In genomic region chr1:89847191-89847729, GRCh38 we compare ENCODE assay signal across 15 cellular contexts. TPM values are rescaled to one million over a fixed set of nuclear protein-coding genes. Genes with fewer than 3 reads are reported as not detected.
DNase-seq lines count a peak whose midpoint lies in the region; ATAC-seq and TF ChIP-seq lines count a peak whose summit lies in the region.
"Had no signal": no experiment of that assay in that cellular context is flagged by ENCODE, and none has a peak within 500 bp of the region (broad histone marks: within the 10 kb centered on the region; RNA-seq: fewer than 3 reads in every experiment).

No MANE protein-coding gene starts in this region.

- H3K4me1 Mint-ChIP-seq in activated CD4-positive, alpha-beta T cell treated with anti-CD3 and anti-CD28 coated beads, Interleukin-2, amount 10 ng/mL, durations not matched to agents 24 days and 14 days = peaks cover 50% of the 10 kb centered on the region
- peaks cover 53 to 80% (median 77%) of the 10 kb centered on the region in 7 donors for H3K4me1 Mint-ChIP-seq in naive thymus-derived CD4-positive, alpha-beta T cell
- peaks cover 60% of the 10 kb centered on the region for H3K4me1 Mint-ChIP-seq in HFFc6 (ENCODE audit: low read depth)

- H4K5ac ChIP-seq in IMR-90 (ENCODE audit: low read depth, low read length) = no peak overlapping the region

- CTCF ChIA-PET in IMR-90 (lab: Yijun Ruan, JAX) = no interaction called here
- CTCF ChIA-PET in naive thymus-derived CD4-positive, alpha-beta T cell (lab: Charles Lee) = interaction anchor here (0.6 kb wide), 1 partner anchor 140 kb away, joined by 4 read pairs; no protein-coding TSS in a partner anchor

- H3K18ac ChIP-seq in IMR-90 (ENCODE audit: low read depth, low read length) = no peak overlapping the region; the same call in 1 of the 2 replicates

- peaks cover 11% of the 10 kb centered on the region; the same call in 1 of the 2 replicates for H3F3A ChIP-seq in SU-DHL-6 (ENCODE audit: insufficient read depth)

- H3K4me2 ChIP-seq in IMR-90 (ENCODE audit: low read depth, low read length) (no peak overlapping the region), SU-DHL-6 (ENCODE audit: low read depth, low read length, poor library complexity, severe bottlenecking) (peak overlapping the region; percentile 15)

- no peak overlapping the region for H2BK20ac ChIP-seq in IMR-90 (ENCODE audit: low read depth, low read length)

- no TSS peak for BruUV-seq in IMR-90 (replicated peaks; lab: Mats Ljungman, UMichigan)

- H2BK5ac ChIP-seq in IMR-90 (ENCODE audit: low read depth, low read length, poor library complexity, severe bottlenecking) = no peak overlapping the region

- H3K36me3 Mint-ChIP-seq in activated CD4-positive, alpha-beta T cell treated with anti-CD3 and anti-CD28 coated beads, Interleukin-2, amount 10 ng/mL, durations not matched to agents 24 days and 14 days (ENCODE audit: low read depth) = peaks cover 52% of the 10 kb centered on the region
- peaks cover 0 to 28% (median 12%) of the 10 kb centered on the region in 5 donors for H3K36me3 Mint-ChIP-seq in naive thymus-derived CD4-positive, alpha-beta T cell
- peaks cover 26% of the 10 kb centered on the region; the same call in 1 of the 2 replicates for H3K36me3 Mint-ChIP-seq in HFFc6 (ENCODE audit: low read depth)
- H3K36me3 Mint-ChIP-seq: natural killer cell had no signal

- in situ Hi-C loops in IMR-90 (cut with MboI; ENCODE audit: low sequenced_read_pairs) = no loop called here

- no peak overlapping the region for H4K91ac ChIP-seq in IMR-90 (ENCODE audit: insufficient read depth, low read depth, low read length)

- H3K14ac ChIP-seq in IMR-90 (replicated peaks; ENCODE audit: low read depth, low read length) = 0 out of 2 replicates have a peak overlapping the region, but pooled peaks have one; percentile 37

- ATAC-seq in IMR-90 (ENCODE audit: low read depth) (no peak), HG03342 (IDR thresholded peaks at IDR 0.05; ENCODE audit: unreplicated experiment) (no peak)
- ATAC-seq in naive thymus-derived CD4-positive, alpha-beta T cell = no peak
- ATAC-seq: left ventricle myocardium superior, natural killer cell had no signal

- no peak overlapping the region for H2AK9ac ChIP-seq in IMR-90 (replicated peaks; ENCODE audit: low read depth, low read length, poor library complexity)

- peak overlapping the region; percentile 59; the same call in 1 of the 2 replicates for H3K23ac ChIP-seq in IMR-90 (ENCODE audit: low read depth, low read length)

- H3K27me3 Mint-ChIP-seq in activated CD4-positive, alpha-beta T cell treated with anti-CD3 and anti-CD28 coated beads, Interleukin-2, amount 10 ng/mL, durations not matched to agents 24 days and 14 days = no peaks in the 10 kb centered on the region
- no peaks in the 10 kb centered on the region for H3K27me3 Mint-ChIP-seq in naive thymus-derived CD4-positive, alpha-beta T cell
- no peaks in the 10 kb centered on the region for H3K27me3 Mint-ChIP-seq in HFFc6 (ENCODE audit: insufficient read depth)

- TF ChIP-seq RAD21 in IMR-90 (IDR thresholded peaks at IDR 0.05; ENCODE audit: low read length) = no peak

- 0 out of 2 replicates have a peak, but pooled peaks cover 2% of the 10 kb centered on the region for H3K9me1 ChIP-seq in IMR-90 (ENCODE audit: insufficient read depth, low read length)

- H3K27ac Mint-ChIP-seq in activated CD4-positive, alpha-beta T cell treated with anti-CD3 and anti-CD28 coated beads, Interleukin-2, amount 10 ng/mL, durations not matched to agents 24 days and 14 days = peak overlapping the region; percentile 7
- peak overlapping the region; percentile 67 to 98 (median 94) for H3K27ac Mint-ChIP-seq in naive thymus-derived CD4-positive, alpha-beta T cell
- H3K27ac Mint-ChIP-seq in HFFc6 = no peak overlapping the region

- dilution Hi-C loops in IMR-90 (cut with HindIII; ENCODE audit: low sequenced_read_pairs, unreplicated experiment) = no loop called here

- H4K8ac ChIP-seq in IMR-90 (ENCODE audit: low read depth in 2 of 2, low read length in 2 of 2) = 0 out of 4 replicates have a peak overlapping the region, but pooled peaks of 1 of the 2 experiments have one; percentile 4

- POLR2A ChIA-PET in IMR-90 (lab: Charles Lee; ENCODE audit: unreplicated experiment) = no interaction called here
- POLR2A ChIA-PET in naive thymus-derived CD4-positive, alpha-beta T cell (lab: Charles Lee) = interaction anchor here (0.6 to 3.6 kb wide), 5 partner anchors 11 to 239 kb away, joined by 3 to 18 read pairs (median 5); partner anchors contain the start of gene LRRC8D

- no peak overlapping the region for H3K56ac ChIP-seq in IMR-90 (ENCODE audit: extremely low read depth, insufficient read depth, low read length)

- no peaks in the 10 kb centered on the region for H3K9me3 ChIP-seq in IMR-90 (ENCODE audit: control insufficient read depth, insufficient read depth, low read length)
- H3K9me3 ChIP-seq in SU-DHL-6 (ENCODE audit: insufficient read depth, low read length) = no peaks in the 10 kb centered on the region
- H3K9me3 ChIP-seq in naive thymus-derived CD4-positive, alpha-beta T cell (ENCODE audit: control insufficient read depth in 2 of 3, low read length in 3 of 3) = no peaks in the 10 kb centered on the region
- H3K9me3 ChIP-seq: Caco-2, MG63, testis had no signal

- H3K9me2 ChIP-seq in SU-DHL-6 (replicated peaks; ENCODE audit: insufficient read depth, low read length) = no peaks in the 10 kb centered on the region

- H3K4me3 Mint-ChIP-seq in activated CD4-positive, alpha-beta T cell treated with anti-CD3 and anti-CD28 coated beads, Interleukin-2, amount 10 ng/mL, durations not matched to agents 24 days and 14 days = peak overlapping the region; percentile 97
- H3K4me3 Mint-ChIP-seq in naive thymus-derived CD4-positive, alpha-beta T cell = peak overlapping the region; percentile 68 to 97 (median 86)
- no peak overlapping the region for H3K4me3 Mint-ChIP-seq in HFFc6

- no peaks in the 10 kb centered on the region for H3K36me3 ChIP-seq in IMR-90 (ENCODE audit: control insufficient read depth, insufficient read depth, low read length)
- H3K36me3 ChIP-seq in SU-DHL-6 (ENCODE audit: low read length) = peaks cover 18% of the 10 kb centered on the region; the same call in 1 of the 2 replicates
- peaks cover 0 to 8% (median 0%) of the 10 kb centered on the region in 3 experiments for H3K36me3 ChIP-seq in naive thymus-derived CD4-positive, alpha-beta T cell (ENCODE audit: control insufficient read depth in 2 of 3, insufficient read depth in 3 of 3, low read length in 3 of 3)

- TF ChIP-seq POLR2A in IMR-90 (IDR thresholded peaks at IDR 0.05; ENCODE audit: low read depth, low read length) = no peak

- H2BK15ac ChIP-seq in IMR-90 (ENCODE audit: low read depth, low read length) = no peak overlapping the region

- H3K79me1 ChIP-seq in IMR-90 (ENCODE audit: low read depth in 1 of 2, low read length in 2 of 2) = peaks cover 27 to 49% of the 10 kb centered on the region in 2 experiments; a peak in 3 of 4 replicates

- no peak overlapping the region for H3K4ac ChIP-seq in IMR-90 (ENCODE audit: low read depth, low read length)

- no peaks in the 10 kb centered on the region for H3K9me3 Mint-ChIP-seq in activated CD4-positive, alpha-beta T cell treated with anti-CD3 and anti-CD28 coated beads, Interleukin-2, amount 10 ng/mL, durations not matched to agents 24 days and 14 days
- no peaks in the 10 kb centered on the region for H3K9me3 Mint-ChIP-seq in naive thymus-derived CD4-positive, alpha-beta T cell
- no peaks in the 10 kb centered on the region for H3K9me3 Mint-ChIP-seq in HFFc6
- H3K9me3 Mint-ChIP-seq: natural killer cell had no signal

- intact Hi-C loops in activated CD4-positive, alpha-beta T cell treated with anti-CD3 and anti-CD28 coated beads, Interleukin-2, amount 10 ng/mL, durations not matched to agents 24 days and 14 days (cut with micrococcal nuclease) = no loop called here
- intact Hi-C loops in IMR-90 (cut with micrococcal nuclease) = no loop called here
- intact Hi-C loops in naive thymus-derived CD4-positive, alpha-beta T cell (cut with micrococcal nuclease) = loop anchor here (2.0 to 10.0 kb wide), 2 partner anchors 16 to 108 kb away; no protein-coding TSS in a partner anchor

- H4K20me1 ChIP-seq in IMR-90 (ENCODE audit: insufficient read depth, low read length) (no peaks in the 10 kb centered on the region), SU-DHL-6 (ENCODE audit: low read depth, low read length) (no peaks in the 10 kb centered on the region)

- H2BK120ac ChIP-seq in IMR-90 (ENCODE audit: low read depth, low read length) = no peak overlapping the region

- H3K9ac ChIP-seq in IMR-90 (ENCODE audit: low read depth, low read length) (no peak overlapping the region), SU-DHL-6 (ENCODE audit: low read length) (no peak overlapping the region)

- H3K27ac ChIP-seq in IMR-90 (ENCODE audit: insufficient read depth, low read length) = no peak overlapping the region
- H3K27ac ChIP-seq in SU-DHL-6 (ENCODE audit: low read depth, low read length) = no peak overlapping the region
- H3K27ac ChIP-seq in naive thymus-derived CD4-positive, alpha-beta T cell (ENCODE audit: low read depth, low read length) = peak overlapping the region; percentile 64
- H3K27ac ChIP-seq: testis had no signal

- TF ChIP-seq CTCF in IMR-90 (conservative IDR thresholded peaks at IDR 0.05; ENCODE audit: low read depth, low read length) (no peak), SU-DHL-6 (IDR thresholded peaks at IDR 0.05; ENCODE audit: insufficient read depth, low read length, poor library complexity, severe bottlenecking) (no peak), HFFc6 (IDR thresholded peaks at IDR 0.05) (no peak)

- H2AFZ ChIP-seq in IMR-90 (replicated peaks; ENCODE audit: low read length, poor library complexity) (no peak overlapping the region), SU-DHL-6 (ENCODE audit: low read depth, low read length, severe bottlenecking) (no peak overlapping the region)

- no peak overlapping the region for H2AK5ac ChIP-seq in IMR-90 (ENCODE audit: low read depth, low read length)

- peak; percentile 55 for DNase-seq in activated CD4-positive, alpha-beta T cell treated with anti-CD3 and anti-CD28 coated beads, Interleukin-2, amount 10 ng/mL, durations not matched to agents 24 days and 14 days
- no peak for DNase-seq in activated CD4-positive, alpha-beta T cell treated with anti-CD3 and anti-CD28 coated beads, Interleukin-2, amount 50 U/mL, for 1 hour
- DNase-seq in IMR-90 (no peak), HFFc6 (no peak), activated gamma-delta T cell treated with Interleukin-2 at 50 U/mL for 16 hours (no peak)
- DNase-seq in naive thymus-derived CD4-positive, alpha-beta T cell = no peak
- DNase-seq: Caco-2, left ventricle myocardium superior, MG63, natural killer cell, NCI-H748 treated with DMSO at 0.1 percent for 48 hours, Right ventricle myocardium superior, testis had no signal

- H3K27me3 ChIP-seq in IMR-90 (ENCODE audit: control insufficient read depth, insufficient read depth, low read length) = no peaks in the 10 kb centered on the region
- H3K27me3 ChIP-seq in SU-DHL-6 (ENCODE audit: low read length) = no peaks in the 10 kb centered on the region
- H3K27me3 ChIP-seq in naive thymus-derived CD4-positive, alpha-beta T cell (ENCODE audit: control insufficient read depth in 2 of 2, insufficient read depth in 2 of 2, low read length in 2 of 2) = no peaks in the 10 kb centered on the region
- H3K27me3 ChIP-seq: MG63, testis had no signal

- no CpG with 5 or more reads among the region's 4 CpGs for WGBS in IMR-90 (ENCODE audit: extremely low coverage in 2 of 2, insufficient read length in 1 of 2), 2 experiments

- peaks cover 6% of the 10 kb centered on the region; the same call in 1 of the 2 replicates for H3K4me1 ChIP-seq in IMR-90 (ENCODE audit: control insufficient read depth, insufficient read depth, low read length)
- H3K4me1 ChIP-seq in naive thymus-derived CD4-positive, alpha-beta T cell (ENCODE audit: control insufficient read depth in 2 of 2, insufficient read depth in 2 of 2, low read length in 2 of 2) = peaks cover 20 to 30% of the 10 kb centered on the region in 2 donors

- H3K4me3 ChIP-seq in IMR-90 (ENCODE audit: insufficient read depth, low read depth, low read length) = no peak overlapping the region
- H3K4me3 ChIP-seq in SU-DHL-6 (ENCODE audit: insufficient read depth, low read length, poor library complexity, severe bottlenecking) = no peak overlapping the region
- peak overlapping the region; percentile 8 for H3K4me3 ChIP-seq in naive thymus-derived CD4-positive, alpha-beta T cell (ENCODE audit: low read length)
- H3K4me3 ChIP-seq: MG63, testis had no signal

- peaks cover 61% of the 10 kb centered on the region for H3K79me2 ChIP-seq in SU-DHL-6 (ENCODE audit: insufficient read depth, low read length)

RNA-seq across cellular contexts. Expression of gene LRRC8D, which starts 26.4 kb away (rescaled TPM):
- total RNA-seq in activated CD4-positive, alpha-beta T cell treated with anti-CD3 and anti-CD28 coated beads, Interleukin-2, amount 10 ng/mL, durations not matched to agents 24 days and 14 days = 43.6 and 44.9 TPM in 2 replicates
- 34.7 and 35.3 TPM in 2 replicates for total RNA-seq in IMR-90 (2012; rRNA removed)
- 30.7 and 34.1 TPM in 2 replicates for polyA plus RNA-seq in IMR-90 (2012; rRNA removed)
- 29.8 and 40.6 TPM in 2 replicates for polyA plus RNA-seq in IMR-90 (2012; cell fraction: cytosol; rRNA removed)
- 12.1 and 17.4 TPM in 2 replicates for polyA plus RNA-seq in IMR-90 (2012; cell fraction: nucleus; rRNA removed; ENCODE audit: low replicate concordance)
- 10 to 100 TPM; 21.1 to 42.6 (median 37.3) TPM for total RNA-seq in naive thymus-derived CD4-positive, alpha-beta T cell
- polyA plus RNA-seq in naive thymus-derived CD4-positive, alpha-beta T cell = 10 to 100 TPM; 47.7 to 65.7 TPM
- 10 to 100 TPM; 33.5 to 46.7 (median 41.8) TPM for total RNA-seq in HFFc6 (2021; fragmentation: NEBNext Ultra II Directional; extraction: Animal tissue kit (Norgen Biotek cat#: 25700))

Comparison
In these comparisons a context has a peak if more than half of its experiments do, and no peak if none do; other contexts are left out.
1. intact Hi-C loops: an anchor here in naive thymus-derived CD4-positive, alpha-beta T cell (2.0 to 10.0 kb wide); none called in activated CD4-positive, alpha-beta T cell treated with anti-CD3 and anti-CD28 coated beads, Interleukin-2, amount 10 ng/mL, durations not matched to agents 24 days and 14 days and IMR-90.